26 cellular contexts compared by ENCODE assay signal in the genomic region with DNA sequence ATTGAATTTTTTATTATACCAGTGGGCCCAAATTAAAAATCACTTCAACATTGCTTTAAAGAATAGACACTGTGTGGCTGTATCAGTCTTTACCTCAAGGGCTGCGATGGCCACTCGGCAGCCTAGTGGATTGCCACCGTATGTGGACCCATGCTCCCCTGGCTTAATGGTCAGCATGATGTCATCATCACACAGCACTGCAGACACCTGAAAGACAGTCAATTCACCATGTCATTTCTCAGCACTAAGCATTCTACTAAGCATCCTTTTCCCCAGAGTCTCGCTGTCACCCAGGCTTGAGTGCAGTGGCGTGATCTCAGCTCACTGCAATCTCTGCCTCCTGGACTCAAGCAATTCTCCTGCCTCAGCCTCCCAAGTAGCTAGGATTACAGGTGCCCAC. TPM values are rescaled to one million over a fixed set of nuclear protein-coding genes. Genes with fewer than 3 reads are reported as not detected.
DNase-seq lines count a peak whose midpoint lies in the region; ATAC-seq and TF ChIP-seq lines count a peak whose summit lies in the region.
"Had no signal": no experiment of that assay in that cellular context is flagged by ENCODE, and none has a peak within 500 bp of the region (broad histone marks: within the 10 kb centered on the region; RNA-seq: fewer than 3 reads in every experiment).

No MANE protein-coding gene starts in this region.

- ATAC-seq in activated CD8-positive, alpha-beta memory T cell treated with anti-CD3 and anti-CD28 coated beads, Interleukin-2, amount 10 ng/mL, durations not matched to agents 7 days and 5 days, result no peak
- ATAC-seq in heart right ventricle, result no peak

- no peak for TF ChIP-seq POLR2A in Peyer's patch (IDR thresholded peaks at IDR 0.05)

- no peaks in the 10 kb centered on the region for H3K27me3 Mint-ChIP-seq in activated CD8-positive, alpha-beta memory T cell treated with anti-CD3 and anti-CD28 coated beads, Interleukin-2, amount 10 ng/mL, durations not matched to agents 7 days and 5 days
- H3K27me3 Mint-ChIP-seq: CD4-positive, alpha-beta memory T cell; CD4-positive, CD25-positive, alpha-beta regulatory T cell; CD8-positive, alpha-beta memory T cell had no signal

- peaks cover 11% of the 10 kb centered on the region for H3K4me1 Mint-ChIP-seq in activated CD8-positive, alpha-beta memory T cell treated with anti-CD3 and anti-CD28 coated beads, Interleukin-2, amount 10 ng/mL, durations not matched to agents 7 days and 5 days

- no peak overlapping the region for H3K4me3 ChIP-seq in HEK293 (ENCODE audit: low read depth, low read length)
- no peak overlapping the region for H3K4me3 ChIP-seq in Peyer's patch
- H3K4me3 ChIP-seq in heart right ventricle, result no peak overlapping the region
- H3K4me3 ChIP-seq: BLaER1 had no signal

- DNase-seq in activated CD8-positive, alpha-beta memory T cell treated with anti-CD3 and anti-CD28 coated beads, Interleukin-2, amount 50 U/mL, for 48 hours, result peak; percentile 28
- no peak for DNase-seq in activated CD8-positive, alpha-beta memory T cell treated with anti-CD3 and anti-CD28 coated beads, Interleukin-2, amount 10 ng/mL, durations not matched to agents 7 days and 5 days
- DNase-seq in Peyer's patch, result peak in 2 of 3 donors; percentile 6 to 19
- DNase-seq in GM10248 (ENCODE audit: extremely low spot score), result no peak
- no peak for DNase-seq in heart right ventricle
- DNase-seq: 8988T; ACHN; BE2C; C1 segment of cervical spinal cord; CD4-positive, alpha-beta memory T cell; CD4-positive, CD25-positive, alpha-beta regulatory T cell; CD8-positive, alpha-beta memory T cell; COR-L47; DMS 273 treated with DMSO at 0.1 percent for 48 hours; DMS153; DMS53; DMS79; DND-41; EL; GDM1 had no signal

- no peaks in the 10 kb centered on the region for H3K27me3 ChIP-seq in Peyer's patch
- no peaks in the 10 kb centered on the region for H3K27me3 ChIP-seq in heart right ventricle
- H3K27me3 ChIP-seq: BE2C, BLaER1 had no signal

- WGBS in heart right ventricle, 2 donors, result 96 to 98% methylated on average over 5 of the region's 5 CpGs

- no peaks in the 10 kb centered on the region for H3K9me3 ChIP-seq in HEK293 (ENCODE audit: control insufficient read depth, insufficient read depth, low read depth, low read length)
- no peaks in the 10 kb centered on the region for H3K9me3 ChIP-seq in Peyer's patch
- H3K9me3 ChIP-seq in heart right ventricle, result no peaks in the 10 kb centered on the region
- H3K9me3 ChIP-seq: BE2C, BLaER1 had no signal

- H3K36me3 Mint-ChIP-seq in activated CD8-positive, alpha-beta memory T cell treated with anti-CD3 and anti-CD28 coated beads, Interleukin-2, amount 10 ng/mL, durations not matched to agents 7 days and 5 days, result peaks cover 23% of the 10 kb centered on the region

- H3K4me1 ChIP-seq in HEK293 (ENCODE audit: control insufficient read depth, insufficient read depth, low read length), result no peaks in the 10 kb centered on the region
- no peaks in the 10 kb centered on the region for H3K4me1 ChIP-seq in Peyer's patch
- H3K4me1 ChIP-seq in heart right ventricle, result peaks cover 0 to 10% (median 4%) of the 10 kb centered on the region in 9 donors
- H3K4me1 ChIP-seq: BE2C had no signal

- POLR2A ChIA-PET in HEK293 (lab: Yijun Ruan, JAX) (interaction anchor here (1.4 kb wide), 1 partner anchor 60 kb away, joined by 4 read pairs; the partner anchor contains the start of gene LHPP), GM10248 (lab: Yijun Ruan, JAX) (no interaction called here)

- H3K27ac ChIP-seq in HEK293 (ENCODE audit: extremely low read depth, low read depth, low read length) (no peak overlapping the region), Peyer's patch (no peak overlapping the region), heart right ventricle (no peak overlapping the region)
- H3K27ac ChIP-seq: BLaER1 had no signal

- H3K27ac Mint-ChIP-seq in activated CD8-positive, alpha-beta memory T cell treated with anti-CD3 and anti-CD28 coated beads, Interleukin-2, amount 10 ng/mL, durations not matched to agents 7 days and 5 days, result no peak overlapping the region
- H3K27ac Mint-ChIP-seq: CD4-positive, alpha-beta memory T cell; CD4-positive, CD25-positive, alpha-beta regulatory T cell had no signal

- H3K36me3 ChIP-seq in HEK293 (ENCODE audit: control insufficient read depth in 2 of 2, insufficient read depth in 1 of 2, low read length in 2 of 2) (peaks cover 59 to 93% of the 10 kb centered on the region in 2 experiments), Peyer's patch (peaks cover 0 to 95% (median 0%) of the 10 kb centered on the region in 3 donors), heart right ventricle (peaks cover 0 to 100% (median 61%) of the 10 kb centered on the region in 9 donors)

- no peaks in the 10 kb centered on the region for H3K9me3 Mint-ChIP-seq in activated CD8-positive, alpha-beta memory T cell treated with anti-CD3 and anti-CD28 coated beads, Interleukin-2, amount 10 ng/mL, durations not matched to agents 7 days and 5 days (ENCODE audit: low read depth)
- H3K9me3 Mint-ChIP-seq: CD14-positive monocyte; CD4-positive, alpha-beta memory T cell; CD4-positive, CD25-positive, alpha-beta regulatory T cell; CD8-positive, alpha-beta memory T cell had no signal

- intact Hi-C loops in heart right ventricle (cut with DNase I), result loop anchor here in 1 of 10 donors (5.0 kb wide), 1 partner anchor 819 kb away; no protein-coding TSS in a partner anchor

- CTCF ChIA-PET in activated CD8-positive, alpha-beta memory T cell treated with anti-CD3 and anti-CD28 coated beads, Interleukin-2, amount 10 ng/mL, durations not matched to agents 7 days and 5 days (lab: Charles Lee), result interaction anchor here (0.6 to 1.4 kb wide), 3 partner anchors 12 to 407 kb away, joined by 3 to 6 read pairs (median 4); no protein-coding TSS in a partner anchor
- CTCF ChIA-PET in HEK293 (lab: Yijun Ruan, JAX) (interaction anchor here (0.6 to 1.1 kb wide), 2 partner anchors 11 to 13 kb away, joined by 3 to 4 read pairs; no protein-coding TSS in a partner anchor), GM10248 (lab: Yijun Ruan, JAX) (interaction anchor here (5.4 kb wide), 1 partner anchor 11 kb away, joined by 44 read pairs; no protein-coding TSS in a partner anchor)

- TF ChIP-seq CTCF in HEK293 (tag by site-specific recombination; IDR thresholded peaks at IDR 0.05) (no peak), Peyer's patch (IDR thresholded peaks at IDR 0.05) (no peak), GM10248 (IDR thresholded peaks at IDR 0.05; ENCODE audit: control extremely low read depth, extremely low read depth, low read depth, missing control alignments) (no peak), heart right ventricle (IDR thresholded peaks at IDR 0.05) (no peak)

- H3K4me3 Mint-ChIP-seq in activated CD8-positive, alpha-beta memory T cell treated with anti-CD3 and anti-CD28 coated beads, Interleukin-2, amount 10 ng/mL, durations not matched to agents 7 days and 5 days, result no peak overlapping the region
- H3K4me3 Mint-ChIP-seq: CD14-positive monocyte; CD4-positive, alpha-beta memory T cell; CD4-positive, CD25-positive, alpha-beta regulatory T cell; CD8-positive, alpha-beta memory T cell had no signal

TF ChIP-seq in HEK293, 187 proteins besides CTCF, POLR2A, EP300 and RAD21:
- TF ChIP-seq ATF2 (tag by site-specific recombination; IDR thresholded peaks at IDR 0.05; ENCODE audit: low read depth), result peak; percentile 61
- TF ChIP-seq, protein P1, sequence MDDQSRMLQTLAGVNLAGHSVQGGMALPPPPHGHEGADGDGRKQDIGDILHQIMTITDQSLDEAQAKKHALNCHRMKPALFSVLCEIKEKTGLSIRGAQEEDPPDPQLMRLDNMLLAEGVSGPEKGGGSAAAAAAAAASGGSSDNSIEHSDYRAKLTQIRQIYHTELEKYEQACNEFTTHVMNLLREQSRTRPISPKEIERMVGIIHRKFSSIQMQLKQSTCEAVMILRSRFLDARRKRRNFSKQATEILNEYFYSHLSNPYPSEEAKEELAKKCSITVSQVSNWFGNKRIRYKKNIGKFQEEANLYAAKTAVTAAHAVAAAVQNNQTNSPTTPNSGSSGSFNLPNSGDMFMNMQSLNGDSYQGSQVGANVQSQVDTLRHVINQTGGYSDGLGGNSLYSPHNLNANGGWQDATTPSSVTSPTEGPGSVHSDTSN (CRISPR knock-in tag; IDR thresholded peaks at IDR 0.05), result no peak

RNA-seq across cellular contexts. Expression of gene OAT, which starts 17.1 kb away (rescaled TPM):
- 10 to 100 TPM; 18.7 to 32.3 TPM for total RNA-seq in activated CD8-positive, alpha-beta memory T cell treated with anti-CD3 and anti-CD28 coated beads, Interleukin-2, amount 10 ng/mL, durations not matched to agents 7 days and 5 days
- total RNA-seq in Peyer's patch, result 1,000 to 10,000 TPM in 1 of 4 donors, 100 to 1,000 TPM in 3; 155 to 1,170 (median 625) TPM
- 10 to 100 TPM; 27.4 to 46.9 (median 32.0) TPM for total RNA-seq in heart right ventricle
- polyA plus RNA-seq in heart right ventricle, result 10 to 100 TPM; 15.1 to 27.5 TPM

RNA-seq across cellular contexts. Expression of gene NKX1-2, which starts 48.2 kb away (rescaled TPM):
- total RNA-seq in activated CD8-positive, alpha-beta memory T cell treated with anti-CD3 and anti-CD28 coated beads, Interleukin-2, amount 10 ng/mL, durations not matched to agents 7 days and 5 days, result not detected
- total RNA-seq in Peyer's patch (not detected), heart right ventricle (not detected)
- not detected for polyA plus RNA-seq in heart right ventricle
- total RNA-seq: A673; CD4-positive, alpha-beta memory T cell; CD4-positive, CD25-positive, alpha-beta regulatory T cell; CD8-positive, alpha-beta memory T cell; Daoy had no signal
- polyA plus RNA-seq: AG04450; CD14-positive monocyte; CD4-positive, alpha-beta memory T cell; CD4-positive, CD25-positive, alpha-beta regulatory T cell; CD8-positive, alpha-beta memory T cell had no signal

RNA-seq across cellular contexts. Expression of gene LHPP, which starts 60.0 kb away (rescaled TPM):
- 10 to 100 TPM; 10.6 to 16.7 TPM for total RNA-seq in activated CD8-positive, alpha-beta memory T cell treated with anti-CD3 and anti-CD28 coated beads, Interleukin-2, amount 10 ng/mL, durations not matched to agents 7 days and 5 days
- total RNA-seq in Peyer's patch (10 to 100 TPM; 34.2 to 76.7 (median 38.2) TPM), heart right ventricle (10 to 100 TPM in 9 of 10 donors, 1 to 10 TPM in 1; 9.5 to 20.5 (median 13.8) TPM)
- 1 to 10 TPM; 4.2 to 5.4 TPM for polyA plus RNA-seq in heart right ventricle

Comparison
In these comparisons a context has a peak if more than half of its experiments do, and no peak if none do; other contexts are left out.
1. DNase-seq: peak in activated CD8-positive, alpha-beta memory T cell treated with anti-CD3 and anti-CD28 coated beads, Interleukin-2, amount 50 U/mL, for 48 hours (single experiment) and Peyer's patch (2 of 3); none in activated CD8-positive, alpha-beta memory T cell treated with anti-CD3 and anti-CD28 coated beads, Interleukin-2, amount 10 ng/mL, durations not matched to agents 7 days and 5 days (single experiment), GM10248 (single experiment) and heart right ventricle (0 of 2).